ENCODE assay signal across 1 cellular context in the genomic region with DNA sequence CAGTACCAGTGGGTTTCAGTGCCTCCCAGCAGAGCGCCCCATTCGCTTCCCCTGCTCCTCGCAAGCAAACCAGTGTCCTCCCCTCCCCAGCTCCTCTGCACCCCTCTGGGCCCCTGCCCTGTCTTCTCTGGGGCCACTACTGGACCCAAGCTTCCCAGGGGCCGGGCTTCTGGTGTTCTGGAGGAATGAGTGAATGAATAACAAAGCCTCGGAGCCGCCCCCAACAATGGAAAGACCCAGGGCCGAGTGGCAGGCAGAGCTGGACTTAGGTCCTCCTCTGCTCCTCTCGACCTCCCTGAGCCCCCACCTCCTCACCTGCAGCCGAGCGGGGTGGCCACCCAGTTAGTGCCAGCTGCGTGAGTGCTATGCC.
TF ChIP-seq lines count a peak whose summit lies in the region.

No MANE protein-coding gene starts in this region.

TF ChIP-seq in WTC11, 78 proteins besides CTCF, POLR2A, EP300 and RAD21 (continued from another document):
- TF ChIP-seq ZNF532 (CRISPR knock-in tag; IDR thresholded peaks at IDR 0.05; ENCODE audit: borderline replicate concordance) (no peak), E2F5 (CRISPR knock-in tag; IDR thresholded peaks at IDR 0.05) (no peak)
TF ChIP-seq in WTC11: peak in this region for 0.
